Comparison of ENCODE assay signal across 1 cellular context in genomic region chr6:89944826-89945407, GRCh38.
TF ChIP-seq lines count a peak whose summit lies in the region.

No MANE protein-coding gene starts in this region.

TF ChIP-seq in HepG2, 621 proteins besides CTCF, POLR2A, EP300 and RAD21 (continued from another document):
- TF ChIP-seq IKZF5 (CRISPR knock-in tag; IDR thresholded peaks at IDR 0.05) (no peak), PCBP2 (optimal IDR thresholded peaks at IDR 0.05; ENCODE audit: low read depth, low read length, poor library complexity, severe bottlenecking) (no peak), PPARG (CRISPR knock-in tag; conservative IDR thresholded peaks at IDR 0.05) (no peak), PAWR (CRISPR knock-in tag; IDR thresholded peaks at IDR 0.05; ENCODE audit: borderline replicate concordance) (no peak), ZNF7 (CRISPR knock-in tag; IDR thresholded peaks at IDR 0.05) (peak; percentile 85; the same call in 1 of the 2 replicates)
